ENCODE assay signal across 12 cellular contexts in the genomic region with DNA sequence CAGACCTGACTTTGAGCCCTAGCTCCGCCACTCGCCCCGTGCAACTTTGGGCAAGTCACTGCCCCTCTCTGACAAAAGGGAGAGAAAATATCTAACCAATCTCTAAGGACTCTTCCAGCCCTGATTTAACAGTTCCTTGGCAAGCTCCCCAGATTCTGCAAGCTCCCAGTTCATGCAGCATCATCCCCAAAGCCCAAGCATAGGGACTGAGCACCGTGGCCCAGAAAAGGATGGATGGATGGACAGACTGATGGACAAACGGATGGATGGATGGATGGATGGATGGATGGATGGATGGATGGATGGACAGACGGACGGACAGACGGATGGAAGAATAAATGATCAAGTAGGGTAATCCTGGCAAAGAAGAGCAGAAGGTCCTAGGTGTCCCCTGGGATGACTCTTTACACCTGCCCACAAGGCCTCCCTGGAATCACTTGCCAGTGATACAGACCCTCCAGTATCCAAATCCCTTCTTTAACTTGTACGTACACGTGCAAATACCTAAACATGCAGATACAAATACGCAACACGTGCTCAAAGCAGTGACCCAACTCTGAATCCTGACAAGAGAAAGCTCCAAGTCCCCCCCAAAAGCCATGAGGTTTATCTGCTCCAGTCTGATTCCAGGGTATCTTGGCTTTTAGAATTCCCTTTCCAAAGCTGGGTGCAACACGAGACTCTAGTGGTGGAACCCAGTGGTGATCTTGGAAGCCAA. TPM values are rescaled to one million over a fixed set of nuclear protein-coding genes. Genes with fewer than 3 reads are reported as not detected.
DNase-seq lines count a peak whose midpoint lies in the region; ATAC-seq, FAIRE-seq and TF ChIP-seq lines count a peak whose summit lies in the region.
"Had no signal": no experiment of that assay in that cellular context is flagged by ENCODE, and none has a peak within 500 bp of the region (broad histone marks: within the 10 kb centered on the region; RNA-seq: fewer than 3 reads in every experiment).

No MANE protein-coding gene starts in this region.

- H3K27me3 ChIP-seq in left ventricle myocardium inferior (ENCODE audit: low read depth), result no peaks in the 10 kb centered on the region
- H3K27me3 ChIP-seq in bronchial epithelial cell (ENCODE audit: control insufficient read depth, insufficient read depth, low read length), result no peaks in the 10 kb centered on the region
- no peaks in the 10 kb centered on the region for H3K27me3 ChIP-seq in mesenchymal stem cell (ENCODE audit: control insufficient read depth in 1 of 2, insufficient read depth in 1 of 2, low read length in 2 of 2)
- no peaks in the 10 kb centered on the region for H3K27me3 ChIP-seq in vagina

- H3K18ac ChIP-seq in mesenchymal stem cell (ENCODE audit: low read depth in 1 of 2, low read length in 2 of 2), result peak overlapping the region in 1 of 2 experiments; percentile 21

- H2AFZ ChIP-seq in mesenchymal stem cell (ENCODE audit: low read depth, low read length), result no peak overlapping the region

- H2BK15ac ChIP-seq in mesenchymal stem cell (ENCODE audit: low read depth, poor library complexity, severe bottlenecking), result no peak overlapping the region

- H3K27ac ChIP-seq in left ventricle myocardium inferior (replicated peaks) (peak overlapping the region; percentile 79), mesenchymal stem cell (ENCODE audit: low read length, poor library complexity, severe bottlenecking) (no peak overlapping the region), vagina (peak overlapping the region; percentile 16)

- no peak overlapping the region for H3K4me2 ChIP-seq in mesenchymal stem cell (ENCODE audit: low read length, poor library complexity, severe bottlenecking)

- H3K4me3 ChIP-seq in left ventricle myocardium inferior (no peak overlapping the region), bronchial epithelial cell (ENCODE audit: low read depth, low read length) (no peak overlapping the region), mesenchymal stem cell (ENCODE audit: insufficient read depth in 1 of 2, low read depth in 1 of 2, low read length in 2 of 2) (no peak overlapping the region), vagina (no peak overlapping the region)

- H3K36me3 ChIP-seq in left ventricle myocardium inferior (no peaks in the 10 kb centered on the region), bronchial epithelial cell (ENCODE audit: control insufficient read depth, insufficient read depth, low read length) (peaks cover 2% of the 10 kb centered on the region), mesenchymal stem cell (ENCODE audit: control insufficient read depth in 1 of 2, insufficient read depth in 2 of 2, low read depth in 1 of 2, low read length in 2 of 2) (peaks cover 0 to 2% of the 10 kb centered on the region in 2 experiments), vagina (no peaks in the 10 kb centered on the region)

- peak; percentile 96 for FAIRE-seq in bronchial epithelial cell (lab: Jason Lieb, UNC)

- no peak overlapping the region for H4K91ac ChIP-seq in mesenchymal stem cell (ENCODE audit: low read length)

- no peak overlapping the region for H3K4ac ChIP-seq in mesenchymal stem cell (ENCODE audit: low read depth in 1 of 2, low read length in 2 of 2)

- H2BK5ac ChIP-seq in mesenchymal stem cell (ENCODE audit: low read depth, low read length, poor library complexity, severe bottlenecking), result no peak overlapping the region

- H2BK120ac ChIP-seq in mesenchymal stem cell (ENCODE audit: low read depth, low read length), result no peak overlapping the region

- no peak overlapping the region for H2BK12ac ChIP-seq in mesenchymal stem cell (ENCODE audit: low read length in 2 of 2)

- ATAC-seq in left cardiac atrium, result no peak
- no peak for ATAC-seq in GM18870 (IDR thresholded peaks at IDR 0.05; ENCODE audit: unreplicated experiment)
- no peak for ATAC-seq in GM19023 (IDR thresholded peaks at IDR 0.05; ENCODE audit: unreplicated experiment)
- ATAC-seq: activated CD8-positive, alpha-beta T cell treated with anti-CD3 and anti-CD28 coated beads for 36 hours had no signal

- WGBS in mesenchymal stem cell, result 93% methylated on average over 13 of the region's 13 CpGs

- H3K9me3 ChIP-seq in left ventricle myocardium inferior (replicated peaks), result no peaks in the 10 kb centered on the region
- no peaks in the 10 kb centered on the region for H3K9me3 ChIP-seq in mesenchymal stem cell (ENCODE audit: control insufficient read depth, low read length)
- H3K9me3 ChIP-seq in vagina, result no peaks in the 10 kb centered on the region

- no peak for DNase-seq in left ventricle myocardium inferior
- no peak for DNase-seq in left cardiac atrium
- DNase-seq in bronchial epithelial cell (ENCODE audit: low read depth), result peak; percentile 65
- no peak for DNase-seq in mesenchymal stem cell
- no peak for DNase-seq in vagina (ENCODE audit: extremely low spot score in 2 of 2)
- DNase-seq in stimulated activated CD4-positive, alpha-beta T cell treated with anti-CD3 and anti-CD28 coated beads, Interleukin-4, amount 100 ng/mL, for 24 hours, result no peak
- DNase-seq: activated CD8-positive, alpha-beta T cell treated with anti-CD3 and anti-CD28 coated beads for 36 hours; activated naive CD8-positive, alpha-beta T cell treated with anti-CD3 and anti-CD28 coated beads, Interleukin-2, amount 10 ng/mL, durations not matched to agents 7 days and 5 days; NCI-H1105 treated with DMSO at 0.1 percent for 48 hours; stimulated activated CD4-positive, alpha-beta T cell treated with anti-CD3 and anti-CD28 coated beads, Interleukin-4, amount 100 ng/mL, for 1 hour had no signal

- H2AK5ac ChIP-seq in mesenchymal stem cell (ENCODE audit: low read length, severe bottlenecking), result peak overlapping the region; percentile 77

- peak overlapping the region; percentile 52 for H4K8ac ChIP-seq in mesenchymal stem cell (ENCODE audit: low read length)

- peak overlapping the region; percentile 42 for H3K9ac ChIP-seq in mesenchymal stem cell (ENCODE audit: low read length)

- H3K79me1 ChIP-seq in mesenchymal stem cell (replicated peaks; ENCODE audit: low read length, poor library complexity, severe bottlenecking), result peaks cover 20% of the 10 kb centered on the region

- no peak for TF ChIP-seq POLR2A in vagina (IDR thresholded peaks at IDR 0.05)

- H3K23ac ChIP-seq in mesenchymal stem cell (ENCODE audit: low read length in 2 of 2), result no peak overlapping the region

- H3K4me1 ChIP-seq in left ventricle myocardium inferior (peaks cover 66% of the 10 kb centered on the region), mesenchymal stem cell (ENCODE audit: control insufficient read depth, insufficient read depth, low read depth, low read length) (peaks cover 67% of the 10 kb centered on the region), vagina (peaks cover 64% of the 10 kb centered on the region)

- no peak overlapping the region for H3K14ac ChIP-seq in mesenchymal stem cell (ENCODE audit: low read length in 2 of 2)

- intact Hi-C loops in left ventricle myocardium inferior (cut with micrococcal nuclease) (no loop called here), left cardiac atrium (cut with DNase I) (no loop called here), vagina (cut with DNase I) (loop anchor here (5.0 kb wide), 1 partner anchor 1847 kb away; the partner anchor contains the start of gene HP1BP3)

- TF ChIP-seq CTCF in left ventricle myocardium inferior (IDR thresholded peaks at IDR 0.05; ENCODE audit: borderline replicate concordance) (no peak), bronchial epithelial cell (IDR thresholded peaks at IDR 0.05; ENCODE audit: insufficient read depth, low read length, severe bottlenecking) (no peak), vagina (IDR thresholded peaks at IDR 0.05) (no peak)

RNA-seq across cellular contexts. Expression of gene IFFO2, which starts 16.0 kb away (rescaled TPM):
- total RNA-seq in left ventricle myocardium inferior (3.3 TPM), left cardiac atrium (1 to 10 TPM; 3.4 to 6.4 TPM), bronchial epithelial cell (11.8 and 26.0 TPM in 2 replicates), vagina (34.6 TPM)
- 8.7 TPM for polyA plus RNA-seq in mesenchymal stem cell (2013, experiment 1 of 2)
- 8.3 TPM for polyA plus RNA-seq in mesenchymal stem cell (2013, experiment 2 of 2)

RNA-seq across cellular contexts. Expression of gene ALDH4A1, which starts 38.1 kb away (rescaled TPM):
- 35.9 TPM for total RNA-seq in left ventricle myocardium inferior
- 10 to 100 TPM; 23.4 to 31.2 TPM for total RNA-seq in left cardiac atrium
- 15.8 and 30.6 TPM in 2 replicates for total RNA-seq in bronchial epithelial cell
- 7.7 TPM for polyA plus RNA-seq in mesenchymal stem cell (2013, experiment 1 of 2)
- 7.8 TPM for polyA plus RNA-seq in mesenchymal stem cell (2013, experiment 2 of 2)
- total RNA-seq in vagina, result 39.5 TPM
